Comparison of ENCODE assay signal across 20 cellular contexts in genomic region chr20:23583526-23583925, GRCh38. TPM values are rescaled to one million over a fixed set of nuclear protein-coding genes. Genes with fewer than 3 reads are reported as not detected.
DNase-seq lines count a peak whose midpoint lies in the region; ATAC-seq, FAIRE-seq and TF ChIP-seq lines count a peak whose summit lies in the region.
"Had no signal": no experiment of that assay in that cellular context is flagged by ENCODE, and none has a peak within 500 bp of the region (broad histone marks: within the 10 kb centered on the region; RNA-seq: fewer than 3 reads in every experiment).

No MANE protein-coding gene starts in this region.

- no peak for ATAC-seq in activated T-helper 17 cell treated with anti-CD3 and anti-CD28 coated beads, Interleukin-2, amount 50 U/mL, for 72 hours (replicated peaks)

- H3K36me3 Mint-ChIP-seq in immature natural killer cell = peaks cover 0 to 7% (median 0%) of the 10 kb centered on the region in 3 donors
- H3K36me3 Mint-ChIP-seq in activated T-helper 17 cell treated with anti-CD3 and anti-CD28 coated beads, Interleukin-2, amount 50 U/mL, for 72 hours (ENCODE audit: low read depth) = no peaks in the 10 kb centered on the region
- H3K36me3 Mint-ChIP-seq: CD4-positive, alpha-beta memory T cell had no signal

- no peaks in the 10 kb centered on the region for H3K36me3 ChIP-seq in bronchial epithelial cell (ENCODE audit: control insufficient read depth, insufficient read depth, low read length)
- H3K36me3 ChIP-seq in kidney epithelial cell (ENCODE audit: control insufficient read depth, insufficient read depth, low read length) = no peaks in the 10 kb centered on the region
- H3K36me3 ChIP-seq: SJSA1 had no signal

- TF ChIP-seq CTCF in bronchial epithelial cell (IDR thresholded peaks at IDR 0.05; ENCODE audit: insufficient read depth, low read length, severe bottlenecking) (no peak), kidney epithelial cell (IDR thresholded peaks at IDR 0.05; ENCODE audit: insufficient read depth, low read length, poor library complexity, severe bottlenecking) (no peak)

- no peaks in the 10 kb centered on the region for H3K9me3 Mint-ChIP-seq in immature natural killer cell
- H3K9me3 Mint-ChIP-seq in activated T-helper 17 cell treated with anti-CD3 and anti-CD28 coated beads, Interleukin-2, amount 50 U/mL, for 72 hours = peaks cover 3% of the 10 kb centered on the region

- H3K27ac Mint-ChIP-seq in immature natural killer cell = no peak overlapping the region
- no peak overlapping the region for H3K27ac Mint-ChIP-seq in activated T-helper 17 cell treated with anti-CD3 and anti-CD28 coated beads, Interleukin-2, amount 50 U/mL, for 72 hours
- H3K27ac Mint-ChIP-seq: CD4-positive, alpha-beta memory T cell; H9 had no signal

- peak; percentile 80 for FAIRE-seq in bronchial epithelial cell (lab: Jason Lieb, UNC)

- H3K4me3 Mint-ChIP-seq in immature natural killer cell = no peak overlapping the region
- H3K4me3 Mint-ChIP-seq in activated T-helper 17 cell treated with anti-CD3 and anti-CD28 coated beads, Interleukin-2, amount 50 U/mL, for 72 hours = no peak overlapping the region
- H3K4me3 Mint-ChIP-seq: CD4-positive, alpha-beta memory T cell; H9 had no signal

- peaks cover 1 to 2% of the 10 kb centered on the region in 2 donors for H3K4me1 Mint-ChIP-seq in immature natural killer cell
- no peaks in the 10 kb centered on the region for H3K4me1 Mint-ChIP-seq in activated T-helper 17 cell treated with anti-CD3 and anti-CD28 coated beads, Interleukin-2, amount 50 U/mL, for 72 hours
- H3K4me1 Mint-ChIP-seq: CD4-positive, alpha-beta memory T cell had no signal

- H3K27me3 Mint-ChIP-seq in immature natural killer cell (ENCODE audit: low read depth in 3 of 3) = peaks cover 0 to 7% (median 1%) of the 10 kb centered on the region in 3 donors
- H3K27me3 Mint-ChIP-seq in activated T-helper 17 cell treated with anti-CD3 and anti-CD28 coated beads, Interleukin-2, amount 50 U/mL, for 72 hours = peaks cover 34% of the 10 kb centered on the region

- H3K4me3 ChIP-seq in bronchial epithelial cell (ENCODE audit: low read depth, low read length) (no peak overlapping the region), kidney epithelial cell (ENCODE audit: low read depth, low read length) (no peak overlapping the region)
- H3K4me3 ChIP-seq: SJSA1 had no signal

- DNase-seq in HPDE6-E6E7 (ENCODE audit: extremely low spot score) = peak; percentile 100
- peak; percentile 97 for DNase-seq in bronchial epithelial cell (ENCODE audit: low read depth)
- DNase-seq in kidney epithelial cell (ENCODE audit: low read depth) = peak; percentile 25
- DNase-seq in NCI-H2081 treated with DMSO at 0.1 percent for 48 hours (lab: John Stamatoyannopoulos, UW) = no peak
- no peak for DNase-seq in superior temporal gyrus (ENCODE audit: extremely low spot score)
- DNase-seq in immature natural killer cell = no peak
- DNase-seq: CD4-positive, alpha-beta memory T cell; H9; MV-4-11; NCI-H1417 treated with DMSO at 0.1 percent for 48 hours; NCI-H1930; NCI-H2171; NCI-H446; NCI-H69; OCI-M1 had no signal

- no peaks in the 10 kb centered on the region for H3K27me3 ChIP-seq in bronchial epithelial cell (ENCODE audit: control insufficient read depth, insufficient read depth, low read length)
- H3K27me3 ChIP-seq in kidney epithelial cell (ENCODE audit: control insufficient read depth, insufficient read depth, low read length) = no peaks in the 10 kb centered on the region
- H3K27me3 ChIP-seq: SJSA1 had no signal

RNA-seq across cellular contexts. Expression of gene CST9L, which starts 15.2 kb away (rescaled TPM):
- total RNA-seq in bronchial epithelial cell (not detected in 2 replicates), kidney epithelial cell (not detected in 2 replicates)
- not detected for polyA plus RNA-seq in immature natural killer cell
- total RNA-seq in activated T-helper 17 cell treated with anti-CD3 and anti-CD28 coated beads, Interleukin-2, amount 50 U/mL, for 72 hours = not detected
- total RNA-seq: CD4-positive, alpha-beta memory T cell; G401; H9; RPMI7951; SJSA1 had no signal
- polyA plus RNA-seq: BJ; CD4-positive, alpha-beta memory T cell had no signal

RNA-seq across cellular contexts. Expression of gene CST9, which starts 22.2 kb away (rescaled TPM):
- total RNA-seq in bronchial epithelial cell = not detected in 2 replicates
- total RNA-seq in kidney epithelial cell = not detected in 2 replicates
- polyA plus RNA-seq in immature natural killer cell = not detected
- not detected for total RNA-seq in activated T-helper 17 cell treated with anti-CD3 and anti-CD28 coated beads, Interleukin-2, amount 50 U/mL, for 72 hours
- total RNA-seq: CD4-positive, alpha-beta memory T cell; G401; H9; RPMI7951; SJSA1 had no signal
- polyA plus RNA-seq: BJ; CD4-positive, alpha-beta memory T cell had no signal

RNA-seq across cellular contexts. Expression of gene CST3, which starts 54.2 kb away (rescaled TPM):
- total RNA-seq in bronchial epithelial cell (82.7 and 124 TPM in 2 replicates), kidney epithelial cell (303 and 381 TPM in 2 replicates)
- 100 to 1,000 TPM in 2 of 3 donors, 10 to 100 TPM in 1; 60.0 to 290 (median 289) TPM for polyA plus RNA-seq in immature natural killer cell
- not detected for total RNA-seq in activated T-helper 17 cell treated with anti-CD3 and anti-CD28 coated beads, Interleukin-2, amount 50 U/mL, for 72 hours

Comparison
In these comparisons a context has a peak if more than half of its experiments do, and no peak if none do; other contexts are left out.
1. DNase-seq: peak in HPDE6-E6E7 (single experiment), bronchial epithelial cell (single experiment) and kidney epithelial cell (single experiment); none in NCI-H2081 treated with DMSO at 0.1 percent for 48 hours (single experiment), superior temporal gyrus (single experiment) and immature natural killer cell (0 of 3).
2. RNA of gene CST3, which starts 54.2 kb away (total RNA-seq): 303 to 381 TPM in kidney epithelial cell and 82.7 to 124 TPM in bronchial epithelial cell; not detected in activated T-helper 17 cell treated with anti-CD3 and anti-CD28 coated beads, Interleukin-2, amount 50 U/mL, for 72 hours; every median in the first group is over 10 times any median in the second.